In the genomic region with DNA sequence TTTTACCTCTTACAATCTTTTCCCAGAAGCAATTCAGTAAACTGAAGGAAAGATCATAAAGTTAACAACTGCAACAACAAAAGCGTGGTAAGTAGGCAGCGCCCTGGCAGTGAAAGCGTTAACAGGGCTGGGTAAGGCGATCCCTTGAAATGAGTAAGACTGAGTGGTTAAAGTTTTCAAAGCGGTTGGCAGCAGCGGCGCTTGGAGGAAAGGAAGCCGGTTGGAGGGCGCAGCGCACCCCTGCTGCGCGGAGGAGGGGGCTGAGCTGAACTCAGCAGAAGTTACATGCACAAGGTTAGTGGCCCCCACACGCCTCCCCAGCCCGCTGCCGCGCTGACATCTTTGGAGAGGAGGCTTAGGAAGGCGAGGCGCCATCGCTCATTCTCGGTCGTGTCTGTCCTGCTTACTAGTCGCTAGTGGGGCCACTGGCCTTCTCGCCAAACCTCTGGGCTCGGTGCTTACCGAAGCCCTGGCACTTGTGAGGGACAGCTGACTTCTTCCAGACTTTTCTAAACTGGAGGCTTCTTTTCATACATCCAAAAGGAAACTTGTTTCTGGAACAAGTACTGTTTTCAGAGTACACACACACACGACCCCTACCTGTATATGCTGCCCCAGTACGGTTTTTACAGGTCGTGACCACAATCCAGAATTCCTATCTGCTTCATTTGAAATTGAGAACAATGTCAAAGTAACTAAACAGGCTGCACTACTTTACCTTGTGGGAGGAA, we compare ENCODE assay signal across 1 cellular context.
TF ChIP-seq lines count a peak whose summit lies in the region.

TSS of gene SH3RF2 (plus strand) at position 178 of the 731 bp plus-strand sequence. CDS start 1,351 bp downstream, outside the sequence.

TF ChIP-seq in HepG2, 621 proteins besides CTCF, POLR2A, EP300 and RAD21 (continued from another document and continues in another):
- no peak for TF ChIP-seq CC2D1A (CRISPR knock-in tag; IDR thresholded peaks at IDR 0.05)
- peak; percentile 49; the same call in 1 of the 2 replicates for TF ChIP-seq ZNF558 (CRISPR knock-in tag; IDR thresholded peaks at IDR 0.05; ENCODE audit: borderline replicate concordance)
- TF ChIP-seq HNRNPLL (IDR thresholded peaks at IDR 0.05; ENCODE audit: low read depth, low read length, poor library complexity, severe bottlenecking) = peak; percentile 65
- TF ChIP-seq GATA4 (IDR thresholded peaks at IDR 0.05; ENCODE audit: borderline replicate concordance, low read depth) = no peak
- TF ChIP-seq ZZZ3 (CRISPR knock-in tag; IDR thresholded peaks at IDR 0.05; ENCODE audit: borderline replicate concordance) = no peak
- no peak for TF ChIP-seq RFX5 (IDR thresholded peaks at IDR 0.05; ENCODE audit: low read depth, low read length)
- peak; percentile 41; the same call in 1 of the 2 replicates for TF ChIP-seq MEIS2 (CRISPR knock-in tag; IDR thresholded peaks at IDR 0.05)
- peak; percentile 87 for TF ChIP-seq YY1 (IDR thresholded peaks at IDR 0.05; ENCODE audit: insufficient read depth, insufficient replicate concordance, low read depth, low read length)
- peak; percentile 40 for TF ChIP-seq ZNF883 (CRISPR knock-in tag; IDR thresholded peaks at IDR 0.05; ENCODE audit: not compliant biosample characterization)
- TF ChIP-seq ZNF563 (CRISPR knock-in tag; IDR thresholded peaks at IDR 0.05) = 0 out of 2 replicates have a peak, but pooled peaks have one; percentile 19
- TF ChIP-seq ZNF572 (CRISPR knock-in tag; IDR thresholded peaks at IDR 0.05) = no peak
- no peak for TF ChIP-seq AGO1 (IDR thresholded peaks at IDR 0.05; ENCODE audit: low read depth, low read length, poor library complexity, severe bottlenecking)
- no peak for TF ChIP-seq THAP7 (CRISPR knock-in tag; IDR thresholded peaks at IDR 0.05)
- peak; percentile 80; the same call in 1 of the 2 replicates for TF ChIP-seq KDM2A (CRISPR knock-in tag; IDR thresholded peaks at IDR 0.05; ENCODE audit: borderline replicate concordance, low read depth)
- TF ChIP-seq GABPB1 (CRISPR knock-in tag; IDR thresholded peaks at IDR 0.05) = peak; percentile 49; the same call in 1 of the 2 replicates
- no peak for TF ChIP-seq DDIT3 (CRISPR knock-in tag; IDR thresholded peaks at IDR 0.05)
- peak; percentile 94 for TF ChIP-seq MTA1 (CRISPR knock-in tag; IDR thresholded peaks at IDR 0.05; ENCODE audit: borderline replicate concordance)
- TF ChIP-seq PPARG (CRISPR knock-in tag; conservative IDR thresholded peaks at IDR 0.05) = 0 out of 2 replicates have a peak, but pooled peaks have one; percentile 43
- no peak for TF ChIP-seq TCF12 (IDR thresholded peaks at IDR 0.05)
- TF ChIP-seq TCF12 (CRISPR knock-in tag; IDR thresholded peaks at IDR 0.05) = 0 out of 2 replicates have a peak, but pooled peaks have one; percentile 29
- TF ChIP-seq ZSCAN22 (CRISPR knock-in tag; IDR thresholded peaks at IDR 0.05) = no peak
- TF ChIP-seq, protein P1, sequence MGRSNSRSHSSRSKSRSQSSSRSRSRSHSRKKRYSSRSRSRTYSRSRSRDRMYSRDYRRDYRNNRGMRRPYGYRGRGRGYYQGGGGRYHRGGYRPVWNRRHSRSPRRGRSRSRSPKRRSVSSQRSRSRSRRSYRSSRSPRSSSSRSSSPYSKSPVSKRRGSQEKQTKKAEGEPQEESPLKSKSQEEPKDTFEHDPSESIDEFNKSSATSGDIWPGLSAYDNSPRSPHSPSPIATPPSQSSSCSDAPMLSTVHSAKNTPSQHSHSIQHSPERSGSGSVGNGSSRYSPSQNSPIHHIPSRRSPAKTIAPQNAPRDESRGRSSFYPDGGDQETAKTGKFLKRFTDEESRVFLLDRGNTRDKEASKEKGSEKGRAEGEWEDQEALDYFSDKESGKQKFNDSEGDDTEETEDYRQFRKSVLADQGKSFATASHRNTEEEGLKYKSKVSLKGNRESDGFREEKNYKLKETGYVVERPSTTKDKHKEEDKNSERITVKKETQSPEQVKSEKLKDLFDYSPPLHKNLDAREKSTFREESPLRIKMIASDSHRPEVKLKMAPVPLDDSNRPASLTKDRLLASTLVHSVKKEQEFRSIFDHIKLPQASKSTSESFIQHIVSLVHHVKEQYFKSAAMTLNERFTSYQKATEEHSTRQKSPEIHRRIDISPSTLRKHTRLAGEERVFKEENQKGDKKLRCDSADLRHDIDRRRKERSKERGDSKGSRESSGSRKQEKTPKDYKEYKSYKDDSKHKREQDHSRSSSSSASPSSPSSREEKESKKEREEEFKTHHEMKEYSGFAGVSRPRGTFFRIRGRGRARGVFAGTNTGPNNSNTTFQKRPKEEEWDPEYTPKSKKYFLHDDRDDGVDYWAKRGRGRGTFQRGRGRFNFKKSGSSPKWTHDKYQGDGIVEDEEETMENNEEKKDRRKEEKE (IDR thresholded peaks at IDR 0.05) = no peak
- no peak for TF ChIP-seq NFIC (IDR thresholded peaks at IDR 0.05; ENCODE audit: low read length)
- 0 out of 2 replicates have a peak, but pooled peaks have one; percentile 69 for TF ChIP-seq AFF4 (CRISPR knock-in tag; IDR thresholded peaks at IDR 0.05)
- no peak for TF ChIP-seq ZNF749 (CRISPR knock-in tag; IDR thresholded peaks at IDR 0.05; ENCODE audit: borderline replicate concordance)
- TF ChIP-seq, protein P2, sequence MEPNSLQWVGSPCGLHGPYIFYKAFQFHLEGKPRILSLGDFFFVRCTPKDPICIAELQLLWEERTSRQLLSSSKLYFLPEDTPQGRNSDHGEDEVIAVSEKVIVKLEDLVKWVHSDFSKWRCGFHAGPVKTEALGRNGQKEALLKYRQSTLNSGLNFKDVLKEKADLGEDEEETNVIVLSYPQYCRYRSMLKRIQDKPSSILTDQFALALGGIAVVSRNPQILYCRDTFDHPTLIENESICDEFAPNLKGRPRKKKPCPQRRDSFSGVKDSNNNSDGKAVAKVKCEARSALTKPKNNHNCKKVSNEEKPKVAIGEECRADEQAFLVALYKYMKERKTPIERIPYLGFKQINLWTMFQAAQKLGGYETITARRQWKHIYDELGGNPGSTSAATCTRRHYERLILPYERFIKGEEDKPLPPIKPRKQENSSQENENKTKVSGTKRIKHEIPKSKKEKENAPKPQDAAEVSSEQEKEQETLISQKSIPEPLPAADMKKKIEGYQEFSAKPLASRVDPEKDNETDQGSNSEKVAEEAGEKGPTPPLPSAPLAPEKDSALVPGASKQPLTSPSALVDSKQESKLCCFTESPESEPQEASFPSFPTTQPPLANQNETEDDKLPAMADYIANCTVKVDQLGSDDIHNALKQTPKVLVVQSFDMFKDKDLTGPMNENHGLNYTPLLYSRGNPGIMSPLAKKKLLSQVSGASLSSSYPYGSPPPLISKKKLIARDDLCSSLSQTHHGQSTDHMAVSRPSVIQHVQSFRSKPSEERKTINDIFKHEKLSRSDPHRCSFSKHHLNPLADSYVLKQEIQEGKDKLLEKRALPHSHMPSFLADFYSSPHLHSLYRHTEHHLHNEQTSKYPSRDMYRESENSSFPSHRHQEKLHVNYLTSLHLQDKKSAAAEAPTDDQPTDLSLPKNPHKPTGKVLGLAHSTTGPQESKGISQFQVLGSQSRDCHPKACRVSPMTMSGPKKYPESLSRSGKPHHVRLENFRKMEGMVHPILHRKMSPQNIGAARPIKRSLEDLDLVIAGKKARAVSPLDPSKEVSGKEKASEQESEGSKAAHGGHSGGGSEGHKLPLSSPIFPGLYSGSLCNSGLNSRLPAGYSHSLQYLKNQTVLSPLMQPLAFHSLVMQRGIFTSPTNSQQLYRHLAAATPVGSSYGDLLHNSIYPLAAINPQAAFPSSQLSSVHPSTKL (CRISPR knock-in tag; IDR thresholded peaks at IDR 0.05) = peak; percentile 68
- TF ChIP-seq, protein P3, sequence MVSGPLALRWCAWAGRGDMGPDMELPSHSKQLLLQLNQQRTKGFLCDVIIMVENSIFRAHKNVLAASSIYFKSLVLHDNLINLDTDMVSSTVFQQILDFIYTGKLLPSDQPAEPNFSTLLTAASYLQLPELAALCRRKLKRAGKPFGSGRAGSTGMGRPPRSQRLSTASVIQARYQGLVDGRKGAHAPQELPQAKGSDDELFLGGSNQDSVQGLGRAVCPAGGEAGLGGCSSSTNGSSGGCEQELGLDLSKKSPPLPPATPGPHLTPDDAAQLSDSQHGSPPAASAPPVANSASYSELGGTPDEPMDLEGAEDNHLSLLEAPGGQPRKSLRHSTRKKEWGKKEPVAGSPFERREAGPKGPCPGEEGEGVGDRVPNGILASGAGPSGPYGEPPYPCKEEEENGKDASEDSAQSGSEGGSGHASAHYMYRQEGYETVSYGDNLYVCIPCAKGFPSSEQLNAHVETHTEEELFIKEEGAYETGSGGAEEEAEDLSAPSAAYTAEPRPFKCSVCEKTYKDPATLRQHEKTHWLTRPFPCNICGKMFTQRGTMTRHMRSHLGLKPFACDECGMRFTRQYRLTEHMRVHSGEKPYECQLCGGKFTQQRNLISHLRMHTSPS (CRISPR knock-in tag; IDR thresholded peaks at IDR 0.05; ENCODE audit: low read depth) = peak; percentile 57; the same call in 1 of the 2 replicates
- peak; percentile 43; the same call in 1 of the 2 replicates for TF ChIP-seq MYC (CRISPR knock-in tag; IDR thresholded peaks at IDR 0.05; ENCODE audit: borderline replicate concordance)
- TF ChIP-seq TAF15 (IDR thresholded peaks at IDR 0.05; ENCODE audit: low read depth, low read length, poor library complexity, severe bottlenecking) = no peak
- TF ChIP-seq, protein P4, sequence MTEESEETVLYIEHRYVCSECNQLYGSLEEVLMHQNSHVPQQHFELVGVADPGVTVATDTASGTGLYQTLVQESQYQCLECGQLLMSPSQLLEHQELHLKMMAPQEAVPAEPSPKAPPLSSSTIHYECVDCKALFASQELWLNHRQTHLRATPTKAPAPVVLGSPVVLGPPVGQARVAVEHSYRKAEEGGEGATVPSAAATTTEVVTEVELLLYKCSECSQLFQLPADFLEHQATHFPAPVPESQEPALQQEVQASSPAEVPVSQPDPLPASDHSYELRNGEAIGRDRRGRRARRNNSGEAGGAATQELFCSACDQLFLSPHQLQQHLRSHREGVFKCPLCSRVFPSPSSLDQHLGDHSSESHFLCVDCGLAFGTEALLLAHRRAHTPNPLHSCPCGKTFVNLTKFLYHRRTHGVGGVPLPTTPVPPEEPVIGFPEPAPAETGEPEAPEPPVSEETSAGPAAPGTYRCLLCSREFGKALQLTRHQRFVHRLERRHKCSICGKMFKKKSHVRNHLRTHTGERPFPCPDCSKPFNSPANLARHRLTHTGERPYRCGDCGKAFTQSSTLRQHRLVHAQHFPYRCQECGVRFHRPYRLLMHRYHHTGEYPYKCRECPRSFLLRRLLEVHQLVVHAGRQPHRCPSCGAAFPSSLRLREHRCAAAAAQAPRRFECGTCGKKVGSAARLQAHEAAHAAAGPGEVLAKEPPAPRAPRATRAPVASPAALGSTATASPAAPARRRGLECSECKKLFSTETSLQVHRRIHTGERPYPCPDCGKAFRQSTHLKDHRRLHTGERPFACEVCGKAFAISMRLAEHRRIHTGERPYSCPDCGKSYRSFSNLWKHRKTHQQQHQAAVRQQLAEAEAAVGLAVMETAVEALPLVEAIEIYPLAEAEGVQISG (CRISPR knock-in tag; IDR thresholded peaks at IDR 0.05) = peak; percentile 73
- no peak for TF ChIP-seq PRDM15 (CRISPR knock-in tag; IDR thresholded peaks at IDR 0.05)
